ENCODE assay signal across 10 cellular contexts in genomic region chr15:48896775-48897143, GRCh38. TPM values are rescaled to one million over a fixed set of nuclear protein-coding genes. Genes with fewer than 3 reads are reported as not detected.
DNase-seq lines count a peak whose midpoint lies in the region; ATAC-seq and TF ChIP-seq lines count a peak whose summit lies in the region.
"Had no signal": no experiment of that assay in that cellular context is flagged by ENCODE, and none has a peak within 500 bp of the region (broad histone marks: within the 10 kb centered on the region; RNA-seq: fewer than 3 reads in every experiment).

No MANE protein-coding gene starts in this region.

- H3K27ac ChIP-seq in angular gyrus (ENCODE audit: low read depth, low read length), result peak overlapping the region; percentile 94
- peak overlapping the region in 3 of 4 donors; percentile 69 to 74 (median 71) for H3K27ac ChIP-seq in gastroesophageal sphincter
- H3K27ac ChIP-seq in psoas muscle, result no peak overlapping the region

- CTCF ChIA-PET in AG04449 (lab: Yijun Ruan, JAX), result no interaction called here

- H3K4me1 ChIP-seq in gastroesophageal sphincter, result no peaks in the 10 kb centered on the region
- no peaks in the 10 kb centered on the region for H3K4me1 ChIP-seq in psoas muscle

- no peak for TF ChIP-seq POLR2A in gastroesophageal sphincter (IDR thresholded peaks at IDR 0.05)

- WGBS in gastroesophageal sphincter (ENCODE audit: low coverage in 1 of 2), 2 donors, result 29 to 38% methylated on average over 3 to 5 of the region's 5 CpGs
- WGBS in psoas muscle, 3 donors, result 16 to 23% (median 23%) methylated on average over 5 of the region's 5 CpGs

- ATAC-seq in gastroesophageal sphincter (peak; percentile 33), psoas muscle (no peak), HG03097 (IDR thresholded peaks at IDR 0.05; ENCODE audit: low FRiP score, unreplicated experiment) (no peak)
- ATAC-seq: left lobe of liver had no signal

- H3K36me3 ChIP-seq in gastroesophageal sphincter (no peaks in the 10 kb centered on the region), psoas muscle (ENCODE audit: insufficient read depth in 1 of 2, low read depth in 1 of 2) (no peaks in the 10 kb centered on the region)

- no peak for TF ChIP-seq EP300 in gastroesophageal sphincter (IDR thresholded peaks at IDR 0.05)

- DNase-seq in AG04449 (ENCODE audit: low read depth, low spot score) (no peak), psoas muscle (no peak), retina (no peak), NCI-H1105 treated with DMSO at 0.1 percent for 48 hours (lab: John Stamatoyannopoulos, UW) (no peak), HT-29 (ENCODE audit: low spot score) (no peak)
- DNase-seq: ACHN had no signal

- H3K4me3 ChIP-seq in AG04449 (ENCODE audit: low read depth, low read length) (peak overlapping the region; percentile 28), gastroesophageal sphincter (peak overlapping the region in 1 of 2 donors; percentile 35), psoas muscle (peak overlapping the region; percentile 10)

- POLR2A ChIA-PET in AG04449 (lab: Yijun Ruan, JAX), result interaction anchor here (0.5 to 0.9 kb wide), 2 partner anchors 9 to 65 kb away, joined by 3 read pairs; no protein-coding TSS in a partner anchor

- intact Hi-C loops in psoas muscle (cut with DNase I), result no loop called here

- H3K9me3 ChIP-seq in gastroesophageal sphincter (no peaks in the 10 kb centered on the region), psoas muscle (no peaks in the 10 kb centered on the region)

- no peak for TF ChIP-seq CTCF in AG04449 (IDR thresholded peaks at IDR 0.05; ENCODE audit: insufficient read depth, low read length, missing control alignments)
- no peak for TF ChIP-seq CTCF in gastroesophageal sphincter (IDR thresholded peaks at IDR 0.05)
- no peak for TF ChIP-seq CTCF in psoas muscle (IDR thresholded peaks at IDR 0.05)

- no peaks in the 10 kb centered on the region for H3K27me3 ChIP-seq in gastroesophageal sphincter
- H3K27me3 ChIP-seq in psoas muscle (ENCODE audit: insufficient read depth in 3 of 3, low read length in 2 of 3), result peaks cover 0 to 11% (median 3%) of the 10 kb centered on the region in 3 donors

RNA-seq across cellular contexts. Expression of gene EID1, which starts 18.8 kb away (rescaled TPM):
- total RNA-seq in gastroesophageal sphincter (100 to 1,000 TPM; 329 to 383 (median 335) TPM), psoas muscle (100 to 1,000 TPM in 2 of 4 donors, 10 to 100 TPM in 2; 73.9 to 120 (median 98.2) TPM)
- polyA plus RNA-seq in psoas muscle, result 100 to 1,000 TPM in 1 of 3 donors, 10 to 100 TPM in 2; 60.3 to 100 (median 88.1) TPM
- 74.0 and 76.7 TPM in 2 replicates for total RNA-seq in HT-29 (2014; rRNA removed; shearing (Covaris generic))
